8 cellular contexts compared by ENCODE assay signal in genomic region chr17:45262516-45263476, GRCh38. TPM values are rescaled to one million over a fixed set of nuclear protein-coding genes. Genes with fewer than 3 reads are reported as not detected.
DNase-seq lines count a peak whose midpoint lies in the region; ATAC-seq, FAIRE-seq and TF ChIP-seq lines count a peak whose summit lies in the region.

No MANE protein-coding gene starts in this region.

- TF ChIP-seq EP300 in HepG2 (IDR thresholded peaks at IDR 0.05; ENCODE audit: low read depth in 2 of 2, low read length in 2 of 2), result no peak
- TF ChIP-seq EP300 in HepG2 (CRISPR knock-in tag; IDR thresholded peaks at IDR 0.05; ENCODE audit: borderline replicate concordance), result no peak

- H3K4me3 ChIP-seq in mammary epithelial cell (replicated peaks in 1 of 3; ENCODE audit: insufficient read depth in 1 of 3, low read depth in 2 of 3, low read length in 3 of 3), result no peak overlapping the region
- H3K4me3 ChIP-seq in HepG2 (replicated peaks in 1 of 3; ENCODE audit: insufficient read depth in 1 of 3, low read depth in 2 of 3, low read length in 3 of 3), result no peak overlapping the region
- H3K4me3 ChIP-seq in Karpas-422 (ENCODE audit: low read length), result no peak overlapping the region

- H3K27me3 ChIP-seq in mammary epithelial cell (ENCODE audit: insufficient read depth, low read length) (no peaks in the 10 kb centered on the region), HepG2 (ENCODE audit: control insufficient read depth in 1 of 2, insufficient read depth in 2 of 2, low read length in 2 of 2) (peaks cover 0 to 3% of the 10 kb centered on the region in 2 experiments; a peak in 2 of 5 replicates), Karpas-422 (ENCODE audit: low read length) (no peaks in the 10 kb centered on the region)

- intact Hi-C loops in mammary epithelial cell (cut with micrococcal nuclease) (no loop called here), HepG2 (cut with micrococcal nuclease; ENCODE audit: unreplicated experiment) (no loop called here)

- no peaks in the 10 kb centered on the region for H3K27me3 Mint-ChIP-seq in activated naive CD4-positive, alpha-beta T cell treated with anti-CD3 and anti-CD28 coated beads, Interleukin-2, amount 10 ng/mL, durations not matched to agents 7 days and 5 days
- peaks cover 3% of the 10 kb centered on the region for H3K27me3 Mint-ChIP-seq in type B pancreatic cell

- peak in 1 of 2 donors; percentile 20 for TF ChIP-seq CTCF in mammary epithelial cell (conservative IDR thresholded peaks at IDR 0.05 in 1 of 2, IDR thresholded peaks at IDR 0.05 in 1 of 2; ENCODE audit: extremely low read depth in 1 of 2, insufficient read depth in 1 of 2, low read depth in 1 of 2, low read length in 2 of 2)
- no peak for TF ChIP-seq CTCF in HepG2 (CRISPR knock-in tag; IDR thresholded peaks at IDR 0.05)
- no peak for TF ChIP-seq CTCF in type B pancreatic cell (conservative IDR thresholded peaks at IDR 0.05)

- no peak for FAIRE-seq in HepG2 (lab: Jason Lieb, UNC)

- H2AFZ ChIP-seq in mammary epithelial cell (ENCODE audit: low read depth, low read length) (no peak overlapping the region), HepG2 (ENCODE audit: low read length) (no peak overlapping the region), Karpas-422 (ENCODE audit: low read length) (no peak overlapping the region)

- no peaks in the 10 kb centered on the region for H3K9me3 Mint-ChIP-seq in activated naive CD4-positive, alpha-beta T cell treated with anti-CD3 and anti-CD28 coated beads, Interleukin-2, amount 10 ng/mL, durations not matched to agents 7 days and 5 days
- H3K9me3 Mint-ChIP-seq in type B pancreatic cell, result no peaks in the 10 kb centered on the region

- dilution Hi-C loops in mammary epithelial cell (cut with HindIII; ENCODE audit: low sequenced_read_pairs), result no loop called here

- no peak for DNase-seq in activated naive CD4-positive, alpha-beta T cell treated with anti-CD3 and anti-CD28 coated beads, Interleukin-2, amount 10 ng/mL, durations not matched to agents 7 days and 5 days
- no peak for DNase-seq in activated naive CD4-positive, alpha-beta T cell (lab: John Stamatoyannopoulos, UW)
- DNase-seq in mammary epithelial cell (no peak), HepG2 (ENCODE audit: low spot score) (no peak), type B pancreatic cell (ENCODE audit: extremely low spot score, unreplicated experiment) (no peak), NCI-H2081 (lab: John Stamatoyannopoulos, UW) (no peak), retina (no peak), Karpas-422 (no peak)

- H3K36me3 ChIP-seq in mammary epithelial cell (ENCODE audit: insufficient read depth, low read length) (peaks cover 18% of the 10 kb centered on the region), HepG2 (replicated peaks in 1 of 2; ENCODE audit: control insufficient read depth in 1 of 2, insufficient read depth in 2 of 2, low read length in 2 of 2) (peaks cover 16 to 32% of the 10 kb centered on the region in 2 experiments; a peak in 4 of 5 replicates), Karpas-422 (ENCODE audit: insufficient read depth, low read length) (peaks cover 12% of the 10 kb centered on the region)

- peak overlapping the region; percentile 70 for H3K4me3 Mint-ChIP-seq in activated naive CD4-positive, alpha-beta T cell treated with anti-CD3 and anti-CD28 coated beads, Interleukin-2, amount 10 ng/mL, durations not matched to agents 7 days and 5 days
- peak overlapping the region; percentile 74 for H3K4me3 Mint-ChIP-seq in type B pancreatic cell

- BruUV-seq in mammary epithelial cell (replicated peaks; lab: Mats Ljungman, UMichigan) (TSS peak; percentile 27), HepG2 (replicated peaks; lab: Mats Ljungman, UMichigan) (no TSS peak)

- 58% methylated on average over 17 of the region's 18 CpGs for WGBS in mammary epithelial cell (ENCODE audit: low coverage, missing lambda C conversion rate)
- 92% methylated on average over 15 of the region's 18 CpGs for WGBS in HepG2 (ENCODE audit: low lambda C conversion rate)

- CTCF ChIA-PET in activated naive CD4-positive, alpha-beta T cell treated with anti-CD3 and anti-CD28 coated beads, Interleukin-2, amount 10 ng/mL, durations not matched to agents 7 days and 5 days (lab: Charles Lee), result interaction anchor here (0.9 kb wide), 1 partner anchor 138 kb away, joined by 3 read pairs; no protein-coding TSS in a partner anchor
- CTCF ChIA-PET in mammary epithelial cell (lab: Charles Lee; ENCODE audit: low non-redundant PET) (interaction anchor here (0.7 kb wide), 1 partner anchor 14 kb away, joined by 6 read pairs; no protein-coding TSS in a partner anchor), HepG2 (lab: Yijun Ruan, JAX; ENCODE audit: low intra/inter-chr PET ratio, low total read pairs) (no interaction called here)

- in situ Hi-C loops in mammary epithelial cell (cut with MboI; ENCODE audit: low sequenced_read_pairs in 2 of 2) (no loop called here), HepG2 (cut with HindIII; ENCODE audit: extremely low pct_ligation_motif_present, low pct_unique_long_range_greater_than_20kb) (no loop called here)

- H3K9me3 ChIP-seq in mammary epithelial cell (replicated peaks; ENCODE audit: insufficient read depth, low read length) (no peaks in the 10 kb centered on the region), HepG2 (ENCODE audit: low read length) (no peaks in the 10 kb centered on the region), Karpas-422 (ENCODE audit: low read length) (no peaks in the 10 kb centered on the region)

- H3K27ac Mint-ChIP-seq in activated naive CD4-positive, alpha-beta T cell treated with anti-CD3 and anti-CD28 coated beads, Interleukin-2, amount 10 ng/mL, durations not matched to agents 7 days and 5 days, result peak overlapping the region; percentile 81
- H3K27ac Mint-ChIP-seq in type B pancreatic cell, result peak overlapping the region; percentile 29

- H3K4me1 Mint-ChIP-seq in activated naive CD4-positive, alpha-beta T cell treated with anti-CD3 and anti-CD28 coated beads, Interleukin-2, amount 10 ng/mL, durations not matched to agents 7 days and 5 days, result peaks cover 27% of the 10 kb centered on the region
- H3K4me1 Mint-ChIP-seq in type B pancreatic cell (ENCODE audit: unreplicated experiment), result peaks cover 11% of the 10 kb centered on the region

- H4K20me1 ChIP-seq in mammary epithelial cell (ENCODE audit: insufficient read depth, low read length) (no peaks in the 10 kb centered on the region), HepG2 (ENCODE audit: insufficient read depth, low read length) (no peaks in the 10 kb centered on the region), Karpas-422 (ENCODE audit: insufficient read depth, low read depth, low read length) (no peaks in the 10 kb centered on the region; the same call in 1 of the 2 replicates)

- POLR2A ChIA-PET in HepG2 (lab: Yijun Ruan, JAX), result no interaction called here

- TF ChIP-seq RAD21 in HepG2 (CRISPR knock-in tag; IDR thresholded peaks at IDR 0.05), result no peak

- no peak for TF ChIP-seq POLR2A in HepG2 (IDR thresholded peaks at IDR 0.05; ENCODE audit: insufficient read depth in 1 of 2, low read depth in 2 of 2, low read length in 2 of 2)

- peaks cover 27% of the 10 kb centered on the region for H3K36me3 Mint-ChIP-seq in activated naive CD4-positive, alpha-beta T cell treated with anti-CD3 and anti-CD28 coated beads, Interleukin-2, amount 10 ng/mL, durations not matched to agents 7 days and 5 days
- H3K36me3 Mint-ChIP-seq in type B pancreatic cell, result peaks cover 6% of the 10 kb centered on the region

- H3K9me2 ChIP-seq in Karpas-422 (replicated peaks; ENCODE audit: insufficient read depth, low read length), result no peaks in the 10 kb centered on the region

- H3K9ac ChIP-seq in mammary epithelial cell (ENCODE audit: insufficient read depth, low read length) (no peak overlapping the region), HepG2 (ENCODE audit: insufficient read depth, low read depth, low read length) (no peak overlapping the region), Karpas-422 (ENCODE audit: low read length) (no peak overlapping the region)

- peaks cover 12% of the 10 kb centered on the region for H3K4me1 ChIP-seq in mammary epithelial cell (ENCODE audit: insufficient read depth, low read length)
- no peaks in the 10 kb centered on the region for H3K4me1 ChIP-seq in HepG2 (ENCODE audit: insufficient read depth, low read length)
- H3K4me1 ChIP-seq in Karpas-422 (ENCODE audit: low read length), result peaks cover 5% of the 10 kb centered on the region; the same call in 1 of the 2 replicates

- H3K4me2 ChIP-seq in mammary epithelial cell (ENCODE audit: insufficient read depth, low read depth, low read length) (peak overlapping the region; percentile 76), HepG2 (ENCODE audit: low read depth, low read length) (no peak overlapping the region), Karpas-422 (ENCODE audit: low read depth, low read length, poor library complexity, severe bottlenecking) (no peak overlapping the region)

- no peak overlapping the region for H3K27ac ChIP-seq in mammary epithelial cell (ENCODE audit: insufficient read depth, low read depth, low read length)
- no peak overlapping the region for H3K27ac ChIP-seq in HepG2 (ENCODE audit: extremely low read length, insufficient read depth, low read length)
- no peak overlapping the region for H3K27ac ChIP-seq in Karpas-422 (ENCODE audit: low read length)

- no peaks in the 10 kb centered on the region for H3K79me2 ChIP-seq in mammary epithelial cell (ENCODE audit: insufficient read depth, low read length)
- no peaks in the 10 kb centered on the region for H3K79me2 ChIP-seq in HepG2 (ENCODE audit: insufficient read depth, low read length)
- H3K79me2 ChIP-seq in Karpas-422 (ENCODE audit: low read length), result no peaks in the 10 kb centered on the region

- ATAC-seq in HepG2, result no peak

RNA-seq across cellular contexts. Expression of gene SPATA32, which starts 0.9 kb away (rescaled TPM):
- total RNA-seq in mammary epithelial cell (under 1 TPM in 1 of 2 donors, not detected in 1; 0.21 TPM), HepG2 (2016; rRNA removed; fragmentation: Illumina TruSeq; extraction: Trizol) (not detected in 2 replicates), type B pancreatic cell (ENCODE audit: low replicate concordance) (not detected in 2 replicates)
- polyA plus RNA-seq in mammary epithelial cell (not detected), HepG2 (2011; rRNA removed) (not detected in 2 replicates)
- not detected for polyA minus RNA-seq in mammary epithelial cell
- total RNA-seq in HepG2 (2016; cell fraction: cytosol; rRNA removed; fragmentation: Illumina TruSeq; extraction: Trizol; ENCODE audit: low read depth), result not detected in 2 replicates
- total RNA-seq in HepG2 (2016; cell fraction: insoluble cytoplasmic fraction; rRNA removed; fragmentation: Illumina TruSeq; extraction: Trizol), result not detected in 2 replicates
- total RNA-seq in HepG2 (2016; cell fraction: membrane; rRNA removed; fragmentation: Illumina TruSeq; extraction: Trizol), result not detected in 2 replicates
- total RNA-seq in HepG2 (2016; cell fraction: nucleus; rRNA removed; fragmentation: Illumina TruSeq; extraction: Trizol), result not detected in 2 replicates
- not detected in 2 replicates for polyA plus RNA-seq in HepG2 (2011; cell fraction: cytosol; rRNA removed)
- polyA plus RNA-seq in HepG2 (2011; cell fraction: nucleus; rRNA removed), result not detected in 2 replicates
- not detected in 2 replicates for polyA plus RNA-seq in HepG2 (2012)
- not detected in 2 replicates for polyA plus RNA-seq in HepG2 (2016; cell fraction: cytosol; fragmentation: Illumina TruSeq; extraction: Trizol; ENCODE audit: low read depth)
- not detected in 2 replicates for polyA plus RNA-seq in HepG2 (2016; cell fraction: insoluble cytoplasmic fraction; fragmentation: Illumina TruSeq; extraction: Trizol; ENCODE audit: low read depth)
- polyA plus RNA-seq in HepG2 (2016; cell fraction: membrane; fragmentation: Illumina TruSeq; extraction: Trizol; ENCODE audit: low read depth), result not detected in 2 replicates
- not detected in 2 replicates for polyA plus RNA-seq in HepG2 (2016; cell fraction: nucleus; fragmentation: Illumina TruSeq; extraction: Trizol; ENCODE audit: insufficient read depth, low read depth)
- polyA minus RNA-seq in HepG2 (2011; rRNA and poly(A)+ RNA removed; ENCODE audit: low replicate concordance), result not detected in 2 replicates
- not detected in 2 replicates for polyA minus RNA-seq in HepG2 (2011; cell fraction: cytosol; rRNA and poly(A)+ RNA removed)
- polyA minus RNA-seq in HepG2 (2011; cell fraction: nucleus; rRNA and poly(A)+ RNA removed), result not detected in 2 replicates
- total RNA-seq in Karpas-422 (2014; rRNA removed; shearing (Covaris generic); ENCODE audit: low replicate concordance), result not detected in 2 replicates

RNA-seq across cellular contexts. Expression of gene FMNL1, which starts 41.1 kb away (rescaled TPM):
- total RNA-seq in mammary epithelial cell (1 to 10 TPM; 1.5 to 3.5 TPM), HepG2 (2016; rRNA removed; fragmentation: Illumina TruSeq; extraction: Trizol) (0.39 and 0.53 TPM in 2 replicates), type B pancreatic cell (ENCODE audit: low replicate concordance) (1.9 and 6.0 TPM in 2 replicates)
- polyA plus RNA-seq in mammary epithelial cell (2.0 TPM), HepG2 (2011; rRNA removed) (0.70 and 1.1 TPM in 2 replicates)
- polyA minus RNA-seq in mammary epithelial cell, result 8.4 TPM
- 0.61 TPM in 1 of 2 replicates, not detected in the other for total RNA-seq in HepG2 (2016; cell fraction: cytosol; rRNA removed; fragmentation: Illumina TruSeq; extraction: Trizol; ENCODE audit: low read depth)
- total RNA-seq in HepG2 (2016; cell fraction: insoluble cytoplasmic fraction; rRNA removed; fragmentation: Illumina TruSeq; extraction: Trizol), result 0.12 and 0.41 TPM in 2 replicates
- total RNA-seq in HepG2 (2016; cell fraction: membrane; rRNA removed; fragmentation: Illumina TruSeq; extraction: Trizol), result 0.48 and 0.74 TPM in 2 replicates
- total RNA-seq in HepG2 (2016; cell fraction: nucleus; rRNA removed; fragmentation: Illumina TruSeq; extraction: Trizol), result 0.56 and 0.63 TPM in 2 replicates
- polyA plus RNA-seq in HepG2 (2011; cell fraction: cytosol; rRNA removed), result 0.38 and 0.48 TPM in 2 replicates
- 4.9 and 6.1 TPM in 2 replicates for polyA plus RNA-seq in HepG2 (2011; cell fraction: nucleus; rRNA removed)
- 0.78 and 1.2 TPM in 2 replicates for polyA plus RNA-seq in HepG2 (2012)
- polyA plus RNA-seq in HepG2 (2016; cell fraction: cytosol; fragmentation: Illumina TruSeq; extraction: Trizol; ENCODE audit: low read depth), result 0.27 TPM in 1 of 2 replicates, not detected in the other
- 0.37 and 0.69 TPM in 2 replicates for polyA plus RNA-seq in HepG2 (2016; cell fraction: insoluble cytoplasmic fraction; fragmentation: Illumina TruSeq; extraction: Trizol; ENCODE audit: low read depth)
- polyA plus RNA-seq in HepG2 (2016; cell fraction: membrane; fragmentation: Illumina TruSeq; extraction: Trizol; ENCODE audit: low read depth), result 0.31 and 0.37 TPM in 2 replicates
- polyA plus RNA-seq in HepG2 (2016; cell fraction: nucleus; fragmentation: Illumina TruSeq; extraction: Trizol; ENCODE audit: insufficient read depth, low read depth), result 1.9 and 2.6 TPM in 2 replicates
- 0.68 and 17.4 TPM in 2 replicates for polyA minus RNA-seq in HepG2 (2011; rRNA and poly(A)+ RNA removed; ENCODE audit: low replicate concordance)
- polyA minus RNA-seq in HepG2 (2011; cell fraction: cytosol; rRNA and poly(A)+ RNA removed), result 0.69 TPM in 1 of 2 replicates, not detected in the other
- polyA minus RNA-seq in HepG2 (2011; cell fraction: nucleus; rRNA and poly(A)+ RNA removed), result 0.77 and 1.4 TPM in 2 replicates
- not detected in 2 replicates for total RNA-seq in Karpas-422 (2014; rRNA removed; shearing (Covaris generic); ENCODE audit: low replicate concordance)

RNA-seq across cellular contexts. Expression of gene MAP3K14, which starts 54.0 kb away (rescaled TPM):
- total RNA-seq in mammary epithelial cell (10 to 100 TPM in 1 of 2 donors, 1 to 10 TPM in 1; 5.2 to 11.6 TPM), HepG2 (2016; rRNA removed; fragmentation: Illumina TruSeq; extraction: Trizol) (1.2 and 2.6 TPM in 2 replicates), type B pancreatic cell (ENCODE audit: low replicate concordance) (10.4 and 11.2 TPM in 2 replicates)
- polyA plus RNA-seq in mammary epithelial cell (9.3 TPM), HepG2 (2011; rRNA removed) (2.6 and 4.0 TPM in 2 replicates)
- polyA minus RNA-seq in mammary epithelial cell, result 9.1 TPM
- total RNA-seq in HepG2 (2016; cell fraction: cytosol; rRNA removed; fragmentation: Illumina TruSeq; extraction: Trizol; ENCODE audit: low read depth), result 2.1 and 2.5 TPM in 2 replicates
- total RNA-seq in HepG2 (2016; cell fraction: insoluble cytoplasmic fraction; rRNA removed; fragmentation: Illumina TruSeq; extraction: Trizol), result 1.1 and 2.6 TPM in 2 replicates
- 2.1 and 2.4 TPM in 2 replicates for total RNA-seq in HepG2 (2016; cell fraction: membrane; rRNA removed; fragmentation: Illumina TruSeq; extraction: Trizol)
- total RNA-seq in HepG2 (2016; cell fraction: nucleus; rRNA removed; fragmentation: Illumina TruSeq; extraction: Trizol), result 3.1 and 3.3 TPM in 2 replicates
- polyA plus RNA-seq in HepG2 (2011; cell fraction: cytosol; rRNA removed), result 1.8 and 2.4 TPM in 2 replicates
- 10.1 and 10.7 TPM in 2 replicates for polyA plus RNA-seq in HepG2 (2011; cell fraction: nucleus; rRNA removed)
- polyA plus RNA-seq in HepG2 (2012), result 1.6 and 2.1 TPM in 2 replicates
- 1.6 and 2.0 TPM in 2 replicates for polyA plus RNA-seq in HepG2 (2016; cell fraction: cytosol; fragmentation: Illumina TruSeq; extraction: Trizol; ENCODE audit: low read depth)
- polyA plus RNA-seq in HepG2 (2016; cell fraction: insoluble cytoplasmic fraction; fragmentation: Illumina TruSeq; extraction: Trizol; ENCODE audit: low read depth), result 1.3 and 1.9 TPM in 2 replicates
- 1.6 and 2.3 TPM in 2 replicates for polyA plus RNA-seq in HepG2 (2016; cell fraction: membrane; fragmentation: Illumina TruSeq; extraction: Trizol; ENCODE audit: low read depth)
- 10.6 and 10.8 TPM in 2 replicates for polyA plus RNA-seq in HepG2 (2016; cell fraction: nucleus; fragmentation: Illumina TruSeq; extraction: Trizol; ENCODE audit: insufficient read depth, low read depth)
- polyA minus RNA-seq in HepG2 (2011; rRNA and poly(A)+ RNA removed; ENCODE audit: low replicate concordance), result 2.2 and 7.2 TPM in 2 replicates
- 0.40 and 0.44 TPM in 2 replicates for polyA minus RNA-seq in HepG2 (2011; cell fraction: cytosol; rRNA and poly(A)+ RNA removed)
- polyA minus RNA-seq in HepG2 (2011; cell fraction: nucleus; rRNA and poly(A)+ RNA removed), result 3.2 and 3.7 TPM in 2 replicates
- total RNA-seq in Karpas-422 (2014; rRNA removed; shearing (Covaris generic); ENCODE audit: low replicate concordance), result 7.6 and 12.0 TPM in 2 replicates
